ENCODE assay signal across 2 cellular contexts in genomic region chr1:218558411-218558810, GRCh38.
TF ChIP-seq lines count a peak whose summit lies in the region.

No MANE protein-coding gene starts in this region.

TF ChIP-seq in A549, 52 proteins besides CTCF, POLR2A, EP300 and RAD21 (continued from another document):
- no peak for TF ChIP-seq REST (IDR thresholded peaks at IDR 0.05)
- no peak for TF ChIP-seq SREBF2 (IDR thresholded peaks at IDR 0.05)
- no peak for TF ChIP-seq NFE2L2 (conservative IDR thresholded peaks at IDR 0.05; ENCODE audit: low read length)
- TF ChIP-seq HOXB13 (CRISPR knock-in tag; IDR thresholded peaks at IDR 0.05; ENCODE audit: low read depth): no peak
- no peak for TF ChIP-seq CEBPB (IDR thresholded peaks at IDR 0.05)
- TF ChIP-seq GATA3 (IDR thresholded peaks at IDR 0.05; ENCODE audit: borderline replicate concordance): no peak
- TF ChIP-seq SMC3 (IDR thresholded peaks at IDR 0.05): no peak
- no peak for TF ChIP-seq MAX (IDR thresholded peaks at IDR 0.05)
- TF ChIP-seq TP53 (CRISPR knock-in tag; IDR thresholded peaks at IDR 0.05): no peak
- no peak for TF ChIP-seq RCOR1 (IDR thresholded peaks at IDR 0.05; ENCODE audit: low read depth, low read length)
- no peak for TF ChIP-seq KDM1A (IDR thresholded peaks at IDR 0.05; ENCODE audit: low read depth)
- TF ChIP-seq FOSL2 (IDR thresholded peaks at IDR 0.05): no peak
- no peak for TF ChIP-seq FOSL2 (CRISPR knock-in tag; IDR thresholded peaks at IDR 0.05)
- no peak for TF ChIP-seq CHD2 (IDR thresholded peaks at IDR 0.05; ENCODE audit: low read length, partially characterized antibody)
- no peak for TF ChIP-seq ZFP36 (IDR thresholded peaks at IDR 0.05; ENCODE audit: borderline replicate concordance, partially characterized antibody)
- TF ChIP-seq BCL3 (IDR thresholded peaks at IDR 0.05): no peak
TF ChIP-seq in A549: peak in this region for 0.

TF ChIP-seq in endothelial cell of umbilical vein, 7 proteins besides CTCF, POLR2A, EP300 and RAD21 (continued from another document):
- no peak for TF ChIP-seq MYC (IDR thresholded peaks at IDR 0.05; ENCODE audit: low read depth, low read length)
- TF ChIP-seq FOS (IDR thresholded peaks at IDR 0.05; ENCODE audit: borderline replicate concordance, insufficient read depth, low read length): no peak
- TF ChIP-seq MAX (IDR thresholded peaks at IDR 0.05; ENCODE audit: insufficient read depth, insufficient read length): no peak
- no peak for TF ChIP-seq EZH2 (IDR thresholded peaks at IDR 0.05; ENCODE audit: borderline replicate concordance, low read depth, low read length, severe bottlenecking)
- TF ChIP-seq JUN (IDR thresholded peaks at IDR 0.05; ENCODE audit: borderline replicate concordance, insufficient read depth, insufficient read length, low read depth): no peak
- TF ChIP-seq POLR2AphosphoS5 (IDR thresholded peaks at IDR 0.05; ENCODE audit: insufficient read depth, low read depth, low read length): no peak
